Comparison of ENCODE assay signal across 9 cellular contexts in genomic region chr11:92941676-92942571, GRCh38. TPM values are rescaled to one million over a fixed set of nuclear protein-coding genes. Genes with fewer than 3 reads are reported as not detected.
DNase-seq lines count a peak whose midpoint lies in the region; ATAC-seq, FAIRE-seq and TF ChIP-seq lines count a peak whose summit lies in the region.
"Had no signal": no experiment of that assay in that cellular context is flagged by ENCODE, and none has a peak within 500 bp of the region (broad histone marks: within the 10 kb centered on the region; RNA-seq: fewer than 3 reads in every experiment).

No MANE protein-coding gene starts in this region.

- TF ChIP-seq CTCF in H9 (conservative IDR thresholded peaks at IDR 0.05) (peak; percentile 85), NB4 (IDR thresholded peaks at IDR 0.05; ENCODE audit: low read depth, low read length) (peak; percentile 73), bronchial epithelial cell (IDR thresholded peaks at IDR 0.05; ENCODE audit: insufficient read depth, low read length, severe bottlenecking) (peak; percentile 69)

- CTCF ChIA-PET in activated CD4-positive, alpha-beta T cell treated with anti-CD3 and anti-CD28 coated beads for 36 hours (lab: Charles Lee) = interaction anchor here (0.6 to 5.0 kb wide), 37 partner anchors 9 to 730 kb away, joined by 3 to 61 read pairs (median 4); partner anchors contain the start of genes CEP295 and MTNR1B

- H3K23ac ChIP-seq in H9 (ENCODE audit: insufficient read length, low read depth, low read length) = no peak overlapping the region

- H3K27ac ChIP-seq in H9 (ENCODE audit: insufficient read length, low read depth, low read length) = no peak overlapping the region

- no peak overlapping the region for H2BK120ac ChIP-seq in H9 (ENCODE audit: low read depth, low read length, poor library complexity, severe bottlenecking)

- no peaks in the 10 kb centered on the region for H3K36me3 Mint-ChIP-seq in activated CD4-positive, alpha-beta T cell treated with anti-CD3 and anti-CD28 coated beads for 36 hours (ENCODE audit: low read depth)
- peaks cover 12 to 25% (median 22%) of the 10 kb centered on the region in 3 experiments; a peak in 6 of 7 replicates for H3K36me3 Mint-ChIP-seq in H9 (ENCODE audit: insufficient read depth in 1 of 3, low read depth in 3 of 3)
- H3K36me3 Mint-ChIP-seq in stimulated activated memory B cell treated with anti-CD40 and anti-IgM and Interleukin-4, amounts not matched to agents 10 μg/mL and 1 μg/mL and 100 μg/mL, for 72 hours = no peaks in the 10 kb centered on the region
- H3K36me3 Mint-ChIP-seq: activated naive CD4-positive, alpha-beta T cell treated with anti-CD3 and anti-CD28 coated beads, Interleukin-2, amount 50 U/mL, for 24 hours had no signal

- H3T11ph ChIP-seq in H9 (ENCODE audit: low read length) = no peak overlapping the region

- no peak overlapping the region for H4K5ac ChIP-seq in H9 (ENCODE audit: insufficient read length, low read depth, low read length)

- H3K4me3 Mint-ChIP-seq in activated CD4-positive, alpha-beta T cell treated with anti-CD3 and anti-CD28 coated beads for 36 hours = no peak overlapping the region
- no peak overlapping the region for H3K4me3 Mint-ChIP-seq in H9
- H3K4me3 Mint-ChIP-seq in stimulated activated memory B cell treated with anti-CD40 and anti-IgM and Interleukin-4, amounts not matched to agents 10 μg/mL and 1 μg/mL and 100 μg/mL, for 72 hours = no peak overlapping the region
- H3K4me3 Mint-ChIP-seq: activated naive CD4-positive, alpha-beta T cell treated with anti-CD3 and anti-CD28 coated beads, Interleukin-2, amount 50 U/mL, for 24 hours had no signal

- H3K18ac ChIP-seq in H9 (ENCODE audit: insufficient read length, low read depth, low read length) = no peak overlapping the region

- no peak overlapping the region for H2BK5ac ChIP-seq in H9 (ENCODE audit: insufficient read length, low read length)

- H2AFZ ChIP-seq in H9 (ENCODE audit: low read length) = no peak overlapping the region

- H2AK5ac ChIP-seq in H9 (ENCODE audit: insufficient read length, low read length) = no peak overlapping the region

- no peak overlapping the region for H3K27ac Mint-ChIP-seq in activated CD4-positive, alpha-beta T cell treated with anti-CD3 and anti-CD28 coated beads for 36 hours
- peak overlapping the region in 1 of 3 experiments; percentile 9; a peak in 1 of 7 replicates for H3K27ac Mint-ChIP-seq in H9
- no peak overlapping the region for H3K27ac Mint-ChIP-seq in stimulated activated memory B cell treated with anti-CD40 and anti-IgM and Interleukin-4, amounts not matched to agents 10 μg/mL and 1 μg/mL and 100 μg/mL, for 72 hours
- H3K27ac Mint-ChIP-seq: activated naive CD4-positive, alpha-beta T cell treated with anti-CD3 and anti-CD28 coated beads, Interleukin-2, amount 50 U/mL, for 24 hours had no signal

- H3K27me3 Mint-ChIP-seq in activated CD4-positive, alpha-beta T cell treated with anti-CD3 and anti-CD28 coated beads for 36 hours = peaks cover 19% of the 10 kb centered on the region
- H3K27me3 Mint-ChIP-seq in H9 (ENCODE audit: low read depth) = peaks cover 2% of the 10 kb centered on the region; the same call in 1 of the 2 replicates
- H3K27me3 Mint-ChIP-seq in stimulated activated memory B cell treated with anti-CD40 and anti-IgM and Interleukin-4, amounts not matched to agents 10 μg/mL and 1 μg/mL and 100 μg/mL, for 72 hours = no peaks in the 10 kb centered on the region

- no peaks in the 10 kb centered on the region for H3K36me3 ChIP-seq in bronchial epithelial cell (ENCODE audit: control insufficient read depth, insufficient read depth, low read length)

- H3K4me3 ChIP-seq in NB4 (ENCODE audit: low read depth, low read length) (no peak overlapping the region), bronchial epithelial cell (ENCODE audit: low read depth, low read length) (no peak overlapping the region)

- no CpG with 5 or more reads among the region's 12 CpGs for WGBS in H9 (ENCODE audit: extremely low coverage, insufficient read length, low lambda C conversion rate)

- H3K4ac ChIP-seq in H9 (ENCODE audit: low read depth, low read length) = no peak overlapping the region

- no peak for TF ChIP-seq POLR2A in NB4 (IDR thresholded peaks at IDR 0.05; ENCODE audit: extremely low read depth, insufficient read length)

- H3K4me1 ChIP-seq in H9 (ENCODE audit: insufficient read depth, low read length) = no peaks in the 10 kb centered on the region

- intact Hi-C loops in activated CD4-positive, alpha-beta T cell treated with anti-CD3 and anti-CD28 coated beads for 36 hours (cut with DNase I, micrococcal nuclease) = loop anchor here (1.0 to 10.0 kb wide), 6 partner anchors 123 to 1563 kb away; partner anchors contain the start of gene SMCO4 (in 1 of the 2)

- peak; percentile 38 for DNase-seq in activated CD4-positive, alpha-beta T cell treated with anti-CD3 and anti-CD28 coated beads for 36 hours
- DNase-seq in activated CD4-positive, alpha-beta T cell treated with anti-CD3 and anti-CD28 coated beads, Interleukin-2, amount 50 U/mL, for 1 hour = no peak
- no peak for DNase-seq in H9
- DNase-seq in NB4 (ENCODE audit: low read depth) = peak; percentile 56
- DNase-seq in bronchial epithelial cell (ENCODE audit: low read depth) = peak; percentile 28
- DNase-seq in lung microvascular endothelial cell (ENCODE audit: low read depth in 2 of 2) = peak; percentile 48 to 62
- DNase-seq in NCI-H1048 (lab: John Stamatoyannopoulos, UW) = no peak

- H2BK15ac ChIP-seq in H9 (ENCODE audit: low read depth, low read length) = no peak overlapping the region

- no peak overlapping the region for H4K91ac ChIP-seq in H9 (ENCODE audit: insufficient read length, low read depth, low read length)

- no peak overlapping the region for H4K8ac ChIP-seq in H9 (replicated peaks; ENCODE audit: insufficient read length, low read depth, low read length)

- no peak overlapping the region for H3K14ac ChIP-seq in H9 (ENCODE audit: insufficient read depth, low read length)

- POLR2A ChIA-PET in activated CD4-positive, alpha-beta T cell treated with anti-CD3 and anti-CD28 coated beads for 36 hours (lab: Charles Lee) = no interaction called here

- H3K56ac ChIP-seq in H9 (ENCODE audit: insufficient read length, low read depth, low read length) = no peak overlapping the region

- H3K9me3 ChIP-seq in H9 (ENCODE audit: control insufficient read depth, low read depth, low read length) = no peaks in the 10 kb centered on the region

- no peaks in the 10 kb centered on the region for H3K9me3 Mint-ChIP-seq in activated CD4-positive, alpha-beta T cell treated with anti-CD3 and anti-CD28 coated beads for 36 hours (ENCODE audit: low read depth)
- H3K9me3 Mint-ChIP-seq in H9 = peaks cover 17 to 21% of the 10 kb centered on the region in 2 experiments
- H3K9me3 Mint-ChIP-seq in stimulated activated memory B cell treated with anti-CD40 and anti-IgM and Interleukin-4, amounts not matched to agents 10 μg/mL and 1 μg/mL and 100 μg/mL, for 72 hours = peaks cover 3% of the 10 kb centered on the region

- no peaks in the 10 kb centered on the region for H3K79me2 ChIP-seq in H9 (ENCODE audit: insufficient read depth, low read length)

- ATAC-seq in activated CD4-positive, alpha-beta T cell treated with anti-CD3 and anti-CD28 coated beads for 36 hours = peak; percentile 65
- ATAC-seq in stimulated activated memory B cell treated with anti-CD40 and anti-IgM and Interleukin-4, amounts not matched to agents 10 μg/mL and 1 μg/mL and 100 μg/mL, for 72 hours = no peak

- no peak overlapping the region for H2BK12ac ChIP-seq in H9 (ENCODE audit: insufficient read length, low read depth, low read length)

- no peaks in the 10 kb centered on the region for H3K79me1 ChIP-seq in H9 (ENCODE audit: insufficient read depth, low read depth, low read length, poor library complexity, severe bottlenecking)

- no peak overlapping the region for H3K9ac ChIP-seq in H9 (ENCODE audit: extremely low read depth, insufficient read length, low read length)

- H3K4me2 ChIP-seq in H9 (ENCODE audit: insufficient read depth, insufficient read length, low read length) = no peak overlapping the region

- H3K27me3 ChIP-seq in H9 (ENCODE audit: insufficient read depth, low read length) = no peaks in the 10 kb centered on the region
- H3K27me3 ChIP-seq in bronchial epithelial cell (ENCODE audit: control insufficient read depth, insufficient read depth, low read length) = no peaks in the 10 kb centered on the region

- no peaks in the 10 kb centered on the region for H3K4me1 Mint-ChIP-seq in activated CD4-positive, alpha-beta T cell treated with anti-CD3 and anti-CD28 coated beads for 36 hours
- peaks cover 6 to 16% of the 10 kb centered on the region in 2 experiments for H3K4me1 Mint-ChIP-seq in H9
- no peaks in the 10 kb centered on the region for H3K4me1 Mint-ChIP-seq in stimulated activated memory B cell treated with anti-CD40 and anti-IgM and Interleukin-4, amounts not matched to agents 10 μg/mL and 1 μg/mL and 100 μg/mL, for 72 hours
- H3K4me1 Mint-ChIP-seq: activated naive CD4-positive, alpha-beta T cell treated with anti-CD3 and anti-CD28 coated beads, Interleukin-2, amount 50 U/mL, for 24 hours had no signal

- no peaks in the 10 kb centered on the region for H3K23me2 ChIP-seq in H9 (ENCODE audit: insufficient read length, low read depth, low read length, poor library complexity, severe bottlenecking)

- no peaks in the 10 kb centered on the region for H4K20me1 ChIP-seq in H9 (ENCODE audit: control insufficient read depth, insufficient read depth, insufficient read length)

- no peak for FAIRE-seq in bronchial epithelial cell (lab: Jason Lieb, UNC)

- no peak overlapping the region for H2BK20ac ChIP-seq in H9 (ENCODE audit: low read depth, low read length, poor library complexity, severe bottlenecking)

RNA-seq across cellular contexts. Expression of gene MTNR1B, which starts 27.5 kb away (rescaled TPM):
- total RNA-seq in activated CD4-positive, alpha-beta T cell treated with anti-CD3 and anti-CD28 coated beads for 36 hours = not detected
- total RNA-seq in H9 (2021) (not detected in 2 replicates), bronchial epithelial cell (not detected in 2 replicates), lung microvascular endothelial cell (not detected in 2 replicates)

Comparison
In these comparisons a context has a peak if more than half of its experiments do, and no peak if none do; other contexts are left out.
1. DNase-seq: peak in activated CD4-positive, alpha-beta T cell treated with anti-CD3 and anti-CD28 coated beads for 36 hours (single experiment), NB4 (single experiment), bronchial epithelial cell (single experiment) and lung microvascular endothelial cell (2 of 2); none in activated CD4-positive, alpha-beta T cell treated with anti-CD3 and anti-CD28 coated beads, Interleukin-2, amount 50 U/mL, for 1 hour (single experiment), H9 (single experiment) and NCI-H1048 (single experiment).
2. Peak in every context shown above with its lines, with median percentiles within 50 percentile points of each other: CTCF ChIP-seq.